In the genomic region with DNA sequence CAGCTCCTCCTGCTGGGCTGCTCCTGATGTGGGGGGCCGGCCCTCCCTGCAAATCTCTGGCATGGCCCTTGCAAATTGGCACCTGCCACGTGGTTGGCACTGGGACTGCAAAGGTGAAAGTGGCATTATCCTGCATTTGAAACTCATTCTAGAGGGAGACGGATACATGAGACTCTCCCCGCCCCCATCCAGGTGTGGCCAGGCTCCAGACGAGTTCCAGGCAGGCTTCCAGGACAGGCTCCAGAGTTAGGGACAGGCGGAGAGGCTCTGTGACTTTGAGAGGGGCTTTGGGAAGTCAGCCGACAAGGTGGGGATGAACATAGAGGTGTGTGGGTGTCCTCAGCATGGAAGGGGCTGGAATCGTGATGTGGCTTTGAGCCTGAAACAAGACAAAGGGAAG, we compare ENCODE assay signal across 20 cellular contexts.
DNase-seq lines count a peak whose midpoint lies in the region; ATAC-seq lines count a peak whose summit lies in the region.
"Had no signal": no experiment of that assay in that cellular context is flagged by ENCODE, and none has a peak within 500 bp of the region (broad histone marks: within the 10 kb centered on the region; RNA-seq: fewer than 3 reads in every experiment).

No MANE protein-coding gene starts in this region.

- peaks cover 5% of the 10 kb centered on the region for H3K9me3 Mint-ChIP-seq in central memory CD8-positive, alpha-beta T cell

- H3K36me3 Mint-ChIP-seq in central memory CD8-positive, alpha-beta T cell (ENCODE audit: insufficient read depth): peaks cover 2% of the 10 kb centered on the region

- H2BK15ac ChIP-seq in neuronal stem cell (ENCODE audit: low read length): no peak overlapping the region

- WGBS in neuronal stem cell (ENCODE audit: extremely low coverage in 2 of 2, insufficient read length in 2 of 2, insufficient replicate concordance in 1 of 2), 2 donors: no CpG with 5 or more reads among the region's 8 CpGs

- no peak overlapping the region for H2BK12ac ChIP-seq in neuronal stem cell (ENCODE audit: low read length)

- H3K27me3 Mint-ChIP-seq in central memory CD8-positive, alpha-beta T cell: no peaks in the 10 kb centered on the region
- H3K27me3 Mint-ChIP-seq: B cell; CD4-positive, CD25-positive, alpha-beta regulatory T cell had no signal

- H4K91ac ChIP-seq in neuronal stem cell (ENCODE audit: low read depth, low read length, poor library complexity): no peak overlapping the region

- peaks cover 0 to 2% of the 10 kb centered on the region in 2 donors for H3K4me1 ChIP-seq in neuronal stem cell (ENCODE audit: control insufficient read depth in 2 of 2, insufficient read depth in 1 of 2, low read depth in 1 of 2, low read length in 2 of 2)

- H4K8ac ChIP-seq in neuronal stem cell (ENCODE audit: low read depth, low read length): no peak overlapping the region

- no peak for ATAC-seq in central memory CD8-positive, alpha-beta T cell (replicated peaks; ENCODE audit: extremely low read depth, poor library complexity, severe bottlenecking)

- H2BK5ac ChIP-seq in neuronal stem cell (ENCODE audit: low read length): no peak overlapping the region

- H3K27ac Mint-ChIP-seq in central memory CD8-positive, alpha-beta T cell (ENCODE audit: low read depth): peak overlapping the region; percentile 87
- H3K27ac Mint-ChIP-seq: B cell; CD4-positive, CD25-positive, alpha-beta regulatory T cell had no signal

- H3K4ac ChIP-seq in neuronal stem cell (ENCODE audit: low read length): no peak overlapping the region

- no peak overlapping the region for H3K23ac ChIP-seq in neuronal stem cell (ENCODE audit: low read depth, low read length, poor library complexity)

- peak overlapping the region; percentile 37 for H2BK120ac ChIP-seq in neuronal stem cell (ENCODE audit: low read depth, low read length)

- peaks cover 0 to 13% of the 10 kb centered on the region in 2 donors for H3K9me3 ChIP-seq in neuronal stem cell (replicated peaks in 1 of 2; ENCODE audit: control insufficient read depth in 2 of 2, insufficient read depth in 1 of 2, low read depth in 1 of 2, low read length in 2 of 2)

- no peak overlapping the region for H3K4me3 Mint-ChIP-seq in central memory CD8-positive, alpha-beta T cell
- H3K4me3 Mint-ChIP-seq: B cell; CD4-positive, CD25-positive, alpha-beta regulatory T cell had no signal

- DNase-seq in NCI-H1105 treated with DMSO at 0.1 percent for 48 hours (lab: John Stamatoyannopoulos, UW) (peak; percentile 1), NCI-H1105 (lab: John Stamatoyannopoulos, UW) (no peak), NCI-H2029 (lab: John Stamatoyannopoulos, UW) (peak; percentile 4), neuronal stem cell (ENCODE audit: low spot score) (no peak), germinal center (ENCODE audit: low spot score) (no peak), dermis blood vessel endothelial cell (no peak)
- no peak for DNase-seq in central memory CD8-positive, alpha-beta T cell (ENCODE audit: low spot score in 2 of 2)
- DNase-seq in NK-92 treated with Interleukin-12 subunit alpha and Interleukin-12 subunit beta, amount 100 ng/mL, for 24 hours (lab: John Stamatoyannopoulos, UW): no peak
- DNase-seq: Calu3; CD4-positive, CD25-positive, alpha-beta regulatory T cell; DMS53; HCEC 1CT; KBM-7; NCI-H146; NCI-H2107; NCI-H446 treated with DMSO at 0.1 percent for 48 hours; NCI-H774 had no signal

- H2AFZ ChIP-seq in neuronal stem cell (ENCODE audit: low read length): no peak overlapping the region

- H3K18ac ChIP-seq in neuronal stem cell (ENCODE audit: low read length): no peak overlapping the region

- H3K4me1 Mint-ChIP-seq in central memory CD8-positive, alpha-beta T cell: peaks cover 35% of the 10 kb centered on the region
- H3K4me1 Mint-ChIP-seq: B cell had no signal

- H3K14ac ChIP-seq in neuronal stem cell (ENCODE audit: low read length): no peak overlapping the region

- H3K9ac ChIP-seq in neuronal stem cell (ENCODE audit: low read depth, low read length, poor library complexity): no peak overlapping the region

- H3K4me2 ChIP-seq in neuronal stem cell (ENCODE audit: insufficient read depth, low read length, poor library complexity, severe bottlenecking): no peak overlapping the region

- no peak overlapping the region for H2AK5ac ChIP-seq in neuronal stem cell (ENCODE audit: low read depth, low read length)

- no peaks in the 10 kb centered on the region for H3K27me3 ChIP-seq in neuronal stem cell (ENCODE audit: control insufficient read depth in 3 of 3, insufficient read depth in 3 of 3, low read depth in 1 of 3, low read length in 3 of 3)
- H3K27me3 ChIP-seq: SJSA1 had no signal

- peaks cover 0 to 5% of the 10 kb centered on the region in 2 donors for H3K36me3 ChIP-seq in neuronal stem cell (replicated peaks in 1 of 2; ENCODE audit: control insufficient read depth in 2 of 2, insufficient read depth in 2 of 2, low read length in 2 of 2)
- H3K36me3 ChIP-seq: SJSA1 had no signal

- peaks cover 9% of the 10 kb centered on the region for H3K79me1 ChIP-seq in neuronal stem cell (ENCODE audit: low read depth, low read length)

- no peak overlapping the region for H3K4me3 ChIP-seq in neuronal stem cell (ENCODE audit: low read length in 2 of 2)
- H3K4me3 ChIP-seq: SJSA1 had no signal

- no peak overlapping the region for H3K27ac ChIP-seq in neuronal stem cell (replicated peaks; ENCODE audit: low read length)
- H3K27ac ChIP-seq: 22Rv1, SJSA1 had no signal

Comparison
In these comparisons a context has a peak if more than half of its experiments do, and no peak if none do; other contexts are left out.
1. DNase-seq: peak in NCI-H1105 treated with DMSO at 0.1 percent for 48 hours (single experiment) and NCI-H2029 (single experiment); none in NCI-H1105 (single experiment), central memory CD8-positive, alpha-beta T cell (0 of 2), neuronal stem cell (single experiment), NK-92 treated with Interleukin-12 subunit alpha and Interleukin-12 subunit beta, amount 100 ng/mL, for 24 hours (single experiment), germinal center (single experiment) and dermis blood vessel endothelial cell (single experiment).